Comparison of ENCODE assay signal across 1 cellular context in the genomic region with DNA sequence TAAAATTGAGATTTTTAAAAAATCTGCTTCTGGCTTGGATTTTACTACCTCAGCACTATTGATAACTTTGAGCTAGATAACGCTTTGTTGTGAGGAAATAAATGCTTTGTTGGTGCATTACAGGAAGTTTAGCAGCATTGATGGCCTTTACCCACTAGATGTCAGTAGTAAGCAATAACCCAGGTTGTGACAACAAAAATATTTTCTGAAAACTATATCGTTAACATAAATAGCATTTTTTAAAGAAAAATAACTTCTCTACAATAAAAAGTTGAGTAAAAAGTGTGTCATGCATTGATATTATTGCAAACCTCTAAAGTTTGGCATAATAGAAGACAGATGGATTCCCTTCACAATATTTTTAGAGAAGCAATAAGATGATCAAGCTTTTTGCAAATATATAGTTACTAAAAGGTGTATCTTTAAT.
TF ChIP-seq lines count a peak whose summit lies in the region.

No MANE protein-coding gene starts in this region.

TF ChIP-seq in HepG2, 621 proteins besides CTCF, POLR2A, EP300 and RAD21 (continued from another document):
- TF ChIP-seq, protein P1, sequence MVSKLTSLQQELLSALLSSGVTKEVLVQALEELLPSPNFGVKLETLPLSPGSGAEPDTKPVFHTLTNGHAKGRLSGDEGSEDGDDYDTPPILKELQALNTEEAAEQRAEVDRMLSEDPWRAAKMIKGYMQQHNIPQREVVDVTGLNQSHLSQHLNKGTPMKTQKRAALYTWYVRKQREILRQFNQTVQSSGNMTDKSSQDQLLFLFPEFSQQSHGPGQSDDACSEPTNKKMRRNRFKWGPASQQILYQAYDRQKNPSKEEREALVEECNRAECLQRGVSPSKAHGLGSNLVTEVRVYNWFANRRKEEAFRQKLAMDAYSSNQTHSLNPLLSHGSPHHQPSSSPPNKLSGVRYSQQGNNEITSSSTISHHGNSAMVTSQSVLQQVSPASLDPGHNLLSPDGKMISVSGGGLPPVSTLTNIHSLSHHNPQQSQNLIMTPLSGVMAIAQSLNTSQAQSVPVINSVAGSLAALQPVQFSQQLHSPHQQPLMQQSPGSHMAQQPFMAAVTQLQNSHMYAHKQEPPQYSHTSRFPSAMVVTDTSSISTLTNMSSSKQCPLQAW (CRISPR knock-in tag; IDR thresholded peaks at IDR 0.05), result no peak
- TF ChIP-seq MAFK (conservative IDR thresholded peaks at IDR 0.05 in 1 of 2, IDR thresholded peaks at IDR 0.05 in 1 of 2; ENCODE audit: low read length in 2 of 2), result peak; percentile 71 to 85
- TF ChIP-seq STAG1 (CRISPR knock-in tag; IDR thresholded peaks at IDR 0.05), result peak; percentile 31
- TF ChIP-seq MAFF (IDR thresholded peaks at IDR 0.05; ENCODE audit: low read depth, low read length), result peak; percentile 75
TF ChIP-seq in HepG2: peak in this region for 4.
